Comparison of ENCODE assay signal across 17 cellular contexts in the genomic region with DNA sequence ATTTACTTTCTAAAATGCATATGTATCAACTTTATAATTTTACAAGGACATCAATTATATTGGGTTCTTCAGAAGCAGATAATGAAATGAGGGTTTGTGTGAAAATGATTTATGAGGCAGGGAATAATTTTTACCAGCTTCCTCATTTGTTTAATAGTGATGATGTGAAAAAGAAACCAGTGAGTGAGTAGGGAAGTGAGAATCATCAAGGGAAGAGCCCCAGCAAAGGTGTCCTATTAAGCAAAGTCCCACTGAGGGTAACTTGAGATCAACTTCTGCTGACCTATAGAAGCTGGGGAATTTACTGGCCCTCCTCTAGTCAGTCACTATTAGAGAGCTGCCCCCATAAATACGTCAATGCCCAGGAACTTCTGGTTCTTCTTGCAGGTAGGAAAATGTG.
DNase-seq lines count a peak whose midpoint lies in the region; ATAC-seq, FAIRE-seq and TF ChIP-seq lines count a peak whose summit lies in the region.
"Had no signal": no experiment of that assay in that cellular context is flagged by ENCODE, and none has a peak within 500 bp of the region (broad histone marks: within the 10 kb centered on the region; RNA-seq: fewer than 3 reads in every experiment).

No MANE protein-coding gene starts in this region.

- no peaks in the 10 kb centered on the region for H3K4me1 ChIP-seq in tibial artery
- no peaks in the 10 kb centered on the region for H3K4me1 ChIP-seq in small intestine (ENCODE audit: control insufficient read depth in 2 of 2, insufficient read depth in 1 of 2, low read depth in 1 of 2, low read length in 1 of 2)
- H3K4me1 ChIP-seq: lower lobe of right lung, neural progenitor cell had no signal

- H3K9me3 ChIP-seq in tibial artery (no peaks in the 10 kb centered on the region), small intestine (ENCODE audit: control insufficient read depth, low read depth) (no peaks in the 10 kb centered on the region)
- H3K9me3 ChIP-seq: lower lobe of right lung, right lobe of liver had no signal

- intact Hi-C loops in tibial artery (cut with DNase I; ENCODE audit: low total_unique reads): no loop called here

- FAIRE-seq in small intestine (lab: Jason Lieb, UNC): no peak
- FAIRE-seq: astrocyte, RCC 7860 had no signal

- H3K27me3 ChIP-seq in tibial artery: no peaks in the 10 kb centered on the region
- no peaks in the 10 kb centered on the region for H3K27me3 ChIP-seq in small intestine (ENCODE audit: control insufficient read depth in 2 of 2, insufficient read depth in 2 of 2, low read length in 2 of 2)
- H3K27me3 ChIP-seq: neural progenitor cell, right lobe of liver had no signal

- WGBS in small intestine, 3 donors: 64 to 79% (median 78%) methylated on average over 1 of the region's 1 CpG

- H3K36me3 ChIP-seq in tibial artery (no peaks in the 10 kb centered on the region), small intestine (ENCODE audit: control insufficient read depth in 2 of 2, insufficient read depth in 2 of 2, low read length in 2 of 2) (no peaks in the 10 kb centered on the region)
- H3K36me3 ChIP-seq: lower lobe of right lung, neural progenitor cell, right lobe of liver had no signal

- no peak for TF ChIP-seq CTCF in tibial artery (IDR thresholded peaks at IDR 0.05)

- ATAC-seq in GM18861 (IDR thresholded peaks at IDR 0.05; ENCODE audit: unreplicated experiment): peak; percentile 94
- peak; percentile 61 for ATAC-seq in GM21528 (IDR thresholded peaks at IDR 0.05; ENCODE audit: low FRiP score, unreplicated experiment)
- ATAC-seq in HG03097 (IDR thresholded peaks at IDR 0.05; ENCODE audit: low FRiP score, unreplicated experiment): peak; percentile 73
- ATAC-seq: lower lobe of right lung, T-helper 17 cell had no signal

- H3K4me3 ChIP-seq in tibial artery (no peak overlapping the region), small intestine (ENCODE audit: low read depth in 1 of 2, low read length in 2 of 2) (no peak overlapping the region)
- H3K4me3 ChIP-seq: lower lobe of right lung, neural progenitor cell, right lobe of liver had no signal

- H3K27ac ChIP-seq in tibial artery (no peak overlapping the region), small intestine (ENCODE audit: low read depth in 1 of 2, low read length in 1 of 2) (no peak overlapping the region)
- H3K27ac ChIP-seq: C4-2B, lower lobe of right lung, neural progenitor cell, right lobe of liver had no signal

- peak; percentile 3 for DNase-seq in germinal center (ENCODE audit: low spot score)
- DNase-seq in NCI-H345 treated with DMSO at 0.1 percent for 48 hours (lab: John Stamatoyannopoulos, UW; ENCODE audit: unreplicated experiment): no peak
- DNase-seq in tibial artery: no peak
- no peak for DNase-seq in NCI-H226
- no peak for DNase-seq in small intestine
- DNase-seq: activated CD4-positive, alpha-beta T cell treated with anti-CD3 and anti-CD28 coated beads, Interleukin-2, amount 10 ng/mL, durations not matched to agents 24 days and 14 days; lower lobe of right lung; NCI-H1105 treated with DMSO at 0.1 percent for 48 hours; right lobe of liver; T-helper 17 cell had no signal
